Comparison of ENCODE assay signal across 12 cellular contexts in the genomic region with DNA sequence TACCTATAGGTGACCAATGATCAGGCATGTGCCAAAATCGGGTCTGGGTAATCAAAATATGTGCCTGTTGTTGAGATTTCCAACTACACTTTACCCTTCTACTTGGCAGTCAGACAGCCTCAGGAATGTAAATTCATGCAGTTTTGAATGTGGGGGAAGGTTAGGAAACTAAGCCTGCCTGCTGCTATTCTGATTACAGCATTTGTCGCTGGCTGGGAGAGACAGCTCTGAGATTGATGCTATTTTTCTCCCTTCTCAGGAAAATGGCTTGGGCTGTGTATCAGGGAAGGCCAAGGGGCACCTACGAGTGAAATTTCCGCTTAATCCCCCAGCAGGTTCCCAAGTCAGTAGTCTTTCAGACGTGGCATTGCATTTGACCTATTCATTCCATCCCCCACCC.
"Had no signal": no experiment of that assay in that cellular context is flagged by ENCODE, and none has a peak within 500 bp of the region (broad histone marks: within the 10 kb centered on the region; RNA-seq: fewer than 3 reads in every experiment).

No MANE protein-coding gene starts in this region.

- H3K9me3 Mint-ChIP-seq: activated T-helper 1 cell treated with anti-CD3 and anti-CD28 coated beads, Interleukin-12 subunit alpha, Interleukin-12 subunit beta, Interleukin-2, Interleukin-4 antibody, amounts not matched to agents 30 ng/mL and 10 ng/mL and 1 ng/mL, durations not matched to agents 14 hours and 24 hours and 36 hours; dendritic cell treated with granulocyte-macrophage colony-stimulating factor and Interleukin-4, amounts not matched to agents 40 ng/mL and 50 ng/mL, for 4 days; neural crest cell had no signal

- H3K27ac Mint-ChIP-seq: activated B cell treated with CpG ODN at 0.5 μM for 24 hours; activated CD4-positive, alpha-beta T cell treated with anti-CD3 and anti-CD28 coated beads, Interleukin-2, amount 10 ng/mL, durations not matched to agents 24 days and 14 days; activated T-helper 1 cell treated with anti-CD3 and anti-CD28 coated beads, Interleukin-12 subunit alpha, Interleukin-12 subunit beta, Interleukin-2, Interleukin-4 antibody, amounts not matched to agents 30 ng/mL and 10 ng/mL and 1 ng/mL, durations not matched to agents 14 hours and 24 hours and 36 hours; dendritic cell treated with granulocyte-macrophage colony-stimulating factor and Interleukin-4, amounts not matched to agents 40 ng/mL and 50 ng/mL, for 4 days; T-helper 17 cell had no signal

- H3K27ac ChIP-seq: ovary, skin epidermis, tibial artery, uterus had no signal

- H3K36me3 ChIP-seq: ovary, tibial artery, uterus had no signal

- H3K4me3 ChIP-seq: ovary, skin epidermis, tibial artery, uterus had no signal

- H3K4me3 Mint-ChIP-seq: activated B cell treated with CpG ODN at 0.5 μM for 24 hours; activated CD4-positive, alpha-beta T cell treated with anti-CD3 and anti-CD28 coated beads, Interleukin-2, amount 10 ng/mL, durations not matched to agents 24 days and 14 days; activated T-helper 1 cell treated with anti-CD3 and anti-CD28 coated beads, Interleukin-12 subunit alpha, Interleukin-12 subunit beta, Interleukin-2, Interleukin-4 antibody, amounts not matched to agents 30 ng/mL and 10 ng/mL and 1 ng/mL, durations not matched to agents 14 hours and 24 hours and 36 hours; central memory CD8-positive, alpha-beta T cell; dendritic cell treated with granulocyte-macrophage colony-stimulating factor and Interleukin-4, amounts not matched to agents 40 ng/mL and 50 ng/mL, for 4 days; neural crest cell; T-helper 17 cell had no signal

- H3K9me3 ChIP-seq: ovary, tibial artery, uterus had no signal

- H3K4me1 Mint-ChIP-seq: central memory CD8-positive, alpha-beta T cell; T-helper 17 cell had no signal

- DNase-seq: activated B cell treated with CpG ODN at 0.5 μM for 24 hours; activated CD4-positive, alpha-beta T cell treated with anti-CD3 and anti-CD28 coated beads, Interleukin-2, amount 10 ng/mL, durations not matched to agents 24 days and 14 days; activated naive CD4-positive, alpha-beta T cell treated with Interleukin-2 at 50 U/mL for 16 hours; ovary; T-helper 17 cell; tibial artery; uterus had no signal

- H3K27me3 ChIP-seq: ovary, tibial artery, uterus had no signal
